Comparison of ENCODE assay signal across 9 cellular contexts in genomic region chr11:33801821-33802413, GRCh38. TPM values are rescaled to one million over a fixed set of nuclear protein-coding genes. Genes with fewer than 3 reads are reported as not detected.
DNase-seq lines count a peak whose midpoint lies in the region; ATAC-seq and TF ChIP-seq lines count a peak whose summit lies in the region.
"Had no signal": no experiment of that assay in that cellular context is flagged by ENCODE, and none has a peak within 500 bp of the region (broad histone marks: within the 10 kb centered on the region; RNA-seq: fewer than 3 reads in every experiment).

No MANE protein-coding gene starts in this region.

- H3K4me2 ChIP-seq in SK-N-SH (peak overlapping the region; percentile 82), hepatocyte (peak overlapping the region; percentile 82)

- H4K20me1 ChIP-seq in SK-N-SH (ENCODE audit: insufficient read depth): no peaks in the 10 kb centered on the region
- H4K20me1 ChIP-seq in hepatocyte (ENCODE audit: insufficient read depth, poor library complexity, severe bottlenecking): no peaks in the 10 kb centered on the region

- CTCF ChIA-PET in SK-N-SH (lab: Yijun Ruan, JAX): interaction anchor here (0.9 to 1.8 kb wide), 7 partner anchors 9 to 60 kb away, joined by 3 to 13 read pairs (median 4); no protein-coding TSS in a partner anchor

- H3K27ac ChIP-seq in SK-N-SH (ENCODE audit: low read depth in 2 of 2, low read length in 1 of 2) (no peak overlapping the region), hepatocyte (no peak overlapping the region), skeletal muscle tissue (ENCODE audit: low read depth, low read length) (no peak overlapping the region)
- H3K27ac ChIP-seq: 22Rv1 had no signal

- H3K79me2 ChIP-seq in SK-N-SH (ENCODE audit: insufficient read depth) (no peaks in the 10 kb centered on the region), hepatocyte (no peaks in the 10 kb centered on the region)

- peak; percentile 21 for DNase-seq in DMS 273 (lab: John Stamatoyannopoulos, UW; ENCODE audit: unreplicated experiment)
- DNase-seq in DMS 273 treated with DMSO at 0.1 percent for 48 hours (lab: John Stamatoyannopoulos, UW): no peak
- peak; percentile 42 for DNase-seq in SK-N-SH
- DNase-seq in hepatocyte (ENCODE audit: low spot score): no peak
- DNase-seq in H4 (ENCODE audit: low spot score): no peak

- peak overlapping the region; percentile 38; the same call in 1 of the 2 replicates for H3K9ac ChIP-seq in SK-N-SH
- no peak overlapping the region for H3K9ac ChIP-seq in skeletal muscle tissue (ENCODE audit: low read depth in 1 of 3, low read length in 3 of 3)

- H3K27me3 ChIP-seq in SK-N-SH (ENCODE audit: insufficient read depth) (peaks cover 5% of the 10 kb centered on the region; the same call in 1 of the 2 replicates), hepatocyte (peaks cover 37% of the 10 kb centered on the region), skeletal muscle tissue (ENCODE audit: control insufficient read depth in 3 of 3, insufficient read depth in 3 of 3, low read length in 3 of 3) (peaks cover 15 to 27% (median 18%) of the 10 kb centered on the region in 3 donors)

- TF ChIP-seq CTCF in SK-N-SH (IDR thresholded peaks at IDR 0.05) (no peak), hepatocyte (IDR thresholded peaks at IDR 0.05; ENCODE audit: poor library complexity) (no peak)

- H2AFZ ChIP-seq in SK-N-SH (ENCODE audit: low read depth) (peak overlapping the region; percentile 90), hepatocyte (peak overlapping the region; percentile 12)

- no peaks in the 10 kb centered on the region for H3F3A ChIP-seq in SK-N-SH (replicated peaks; ENCODE audit: insufficient read depth)

- ATAC-seq in GM21737 (IDR thresholded peaks at IDR 0.05; ENCODE audit: unreplicated experiment) (no peak), GM21528 (IDR thresholded peaks at IDR 0.05; ENCODE audit: low FRiP score, unreplicated experiment) (no peak)

- no peak for TF ChIP-seq EP300 in SK-N-SH (IDR thresholded peaks at IDR 0.05; ENCODE audit: borderline replicate concordance in 1 of 2, low read depth in 1 of 2, low read length in 1 of 2)

- no peaks in the 10 kb centered on the region for H3K36me3 ChIP-seq in SK-N-SH (replicated peaks in 1 of 2; ENCODE audit: control insufficient read depth in 1 of 2, insufficient read depth in 2 of 2, low read length in 1 of 2)
- H3K36me3 ChIP-seq in hepatocyte (replicated peaks; ENCODE audit: insufficient read depth, low read depth): no peaks in the 10 kb centered on the region
- H3K36me3 ChIP-seq in skeletal muscle tissue (ENCODE audit: control insufficient read depth in 3 of 3, insufficient read depth in 3 of 3, low read length in 3 of 3): no peaks in the 10 kb centered on the region

- H3K4me1 ChIP-seq in SK-N-SH (ENCODE audit: control insufficient read depth in 1 of 2, insufficient read depth in 2 of 2, low read depth in 1 of 2, low read length in 1 of 2): peaks cover 5 to 9% of the 10 kb centered on the region in 2 experiments; a peak in 3 of 4 replicates
- H3K4me1 ChIP-seq in hepatocyte (ENCODE audit: insufficient read depth): peaks cover 9% of the 10 kb centered on the region
- H3K4me1 ChIP-seq in skeletal muscle tissue (ENCODE audit: control insufficient read depth in 3 of 3, insufficient read depth in 3 of 3, low read length in 3 of 3): peaks cover 3 to 11% (median 9%) of the 10 kb centered on the region in 3 donors

- H3K9me2 ChIP-seq in SK-N-SH (no peaks in the 10 kb centered on the region), hepatocyte (replicated peaks; ENCODE audit: insufficient read depth) (no peaks in the 10 kb centered on the region)

- H3K9me3 ChIP-seq in SK-N-SH: no peaks in the 10 kb centered on the region
- H3K9me3 ChIP-seq in hepatocyte (ENCODE audit: low read depth): no peaks in the 10 kb centered on the region
- H3K9me3 ChIP-seq in skeletal muscle tissue (ENCODE audit: control insufficient read depth in 3 of 3, low read length in 3 of 3): no peaks in the 10 kb centered on the region

- no peak for TF ChIP-seq RAD21 in SK-N-SH (IDR thresholded peaks at IDR 0.05; ENCODE audit: low read length)

- 21% methylated on average over 13 of the region's 13 CpGs for WGBS in SK-N-SH (ENCODE audit: low lambda C conversion rate)
- WGBS in hepatocyte (ENCODE audit: low lambda C conversion rate, missing lambda C conversion rate): 7% methylated on average over 13 of the region's 13 CpGs

- POLR2A ChIA-PET in SK-N-SH (lab: Yijun Ruan, JAX): interaction anchor here (0.6 to 1.5 kb wide), 4 partner anchors 23 to 101 kb away, joined by 3 to 6 read pairs (median 6); partner anchors contain the start of genes C11orf91 and CD59

- peak overlapping the region; percentile 52 to 56 for H3K4me3 ChIP-seq in SK-N-SH (ENCODE audit: low read depth in 2 of 2, low read length in 1 of 2)
- H3K4me3 ChIP-seq in hepatocyte: no peak overlapping the region
- peak overlapping the region; percentile 21 to 61 (median 41) for H3K4me3 ChIP-seq in skeletal muscle tissue (ENCODE audit: low read length in 3 of 3)

TF ChIP-seq in SK-N-SH, 30 proteins besides CTCF, POLR2A, EP300 and RAD21:
- TF ChIP-seq RCOR1 (IDR thresholded peaks at IDR 0.05; ENCODE audit: low read length) (no peak), JUND (IDR thresholded peaks at IDR 0.05) (no peak)
TF ChIP-seq in SK-N-SH: peak in this region for 0.

RNA-seq across cellular contexts. Expression of gene FBXO3, which starts 27.6 kb away (rescaled TPM):
- polyA plus RNA-seq in SK-N-SH (2012; rRNA removed) (17.9 and 27.0 TPM in 2 replicates), hepatocyte (28.0 and 29.3 TPM in 2 replicates)
- 21.6 and 26.1 TPM in 2 replicates for polyA plus RNA-seq in SK-N-SH (2012; cell fraction: cytosol; rRNA removed)
- polyA plus RNA-seq in SK-N-SH (2012; cell fraction: nucleus; rRNA removed): 8.6 and 26.3 TPM in 2 replicates
- total RNA-seq in hepatocyte (50.7 and 58.1 TPM in 2 replicates), skeletal muscle tissue (39.1 TPM)
- total RNA-seq in H4 (2014; rRNA removed; shearing (Covaris generic)): 49.9 and 62.1 TPM in 2 replicates

Comparison
In these comparisons a context has a peak if more than half of its experiments do, and no peak if none do; other contexts are left out.
1. DNase-seq: peak in DMS 273 (single experiment) and SK-N-SH (single experiment); none in DMS 273 treated with DMSO at 0.1 percent for 48 hours (single experiment), hepatocyte (single experiment) and H4 (single experiment).